11 cellular contexts compared by ENCODE assay signal in genomic region chrX:10010686-10011085, GRCh38. TPM values are rescaled to one million over a fixed set of nuclear protein-coding genes. Genes with fewer than 3 reads are reported as not detected.
DNase-seq lines count a peak whose midpoint lies in the region; ATAC-seq, FAIRE-seq and TF ChIP-seq lines count a peak whose summit lies in the region.
"Had no signal": no experiment of that assay in that cellular context is flagged by ENCODE, and none has a peak within 500 bp of the region (broad histone marks: within the 10 kb centered on the region; RNA-seq: fewer than 3 reads in every experiment).

No MANE protein-coding gene starts in this region.

- DNase-seq in Caco-2 (no peak), inferior parietal cortex (ENCODE audit: extremely low spot score) (no peak), NCI-H1105 treated with DMSO at 0.1 percent for 48 hours (lab: John Stamatoyannopoulos, UW) (no peak), urothelium cell line (ENCODE audit: low spot score) (no peak)
- no peak for DNase-seq in naive thymus-derived CD4-positive, alpha-beta T cell
- DNase-seq: NCI-H524 treated with DMSO at 0.1 percent for 48 hours; stimulated activated CD8-positive, alpha-beta memory T cell treated with anti-CD3 and anti-CD28 coated beads, Interleukin-4, amount 100 ng/mL, for 48 hours had no signal

- H3K4me1 ChIP-seq in Caco-2, result peaks cover 16% of the 10 kb centered on the region
- peaks cover 4 to 13% of the 10 kb centered on the region in 2 donors for H3K4me1 ChIP-seq in naive thymus-derived CD4-positive, alpha-beta T cell (ENCODE audit: control insufficient read depth in 2 of 2, insufficient read depth in 2 of 2, low read length in 2 of 2)

- H3K27me3 Mint-ChIP-seq in Caco-2 (ENCODE audit: insufficient read depth, unreplicated experiment) (no peaks in the 10 kb centered on the region), IgD-negative memory B cell (peaks cover 4% of the 10 kb centered on the region), brain (no peaks in the 10 kb centered on the region)
- peaks cover 0 to 4% (median 0%) of the 10 kb centered on the region in 5 donors for H3K27me3 Mint-ChIP-seq in naive thymus-derived CD4-positive, alpha-beta T cell

- H3K9me3 Mint-ChIP-seq in Caco-2 (ENCODE audit: unreplicated experiment), result no peaks in the 10 kb centered on the region
- no peaks in the 10 kb centered on the region for H3K9me3 Mint-ChIP-seq in IgD-negative memory B cell
- peaks cover 0 to 9% (median 0%) of the 10 kb centered on the region in 5 experiments for H3K9me3 Mint-ChIP-seq in brain
- H3K9me3 Mint-ChIP-seq in naive thymus-derived CD4-positive, alpha-beta T cell, result peaks cover 0 to 6% (median 0%) of the 10 kb centered on the region in 11 donors

- no peaks in the 10 kb centered on the region for H3K36me3 ChIP-seq in Caco-2 (ENCODE audit: control insufficient read depth, insufficient read depth, low read length)
- no peaks in the 10 kb centered on the region for H3K36me3 ChIP-seq in naive thymus-derived CD4-positive, alpha-beta T cell (ENCODE audit: control insufficient read depth in 2 of 3, insufficient read depth in 3 of 3, low read length in 3 of 3)
- H3K36me3 ChIP-seq: right atrium auricular region had no signal

- CTCF ChIA-PET in Caco-2 (lab: Charles Lee), result no interaction called here
- CTCF ChIA-PET in naive thymus-derived CD4-positive, alpha-beta T cell (lab: Charles Lee), result no interaction called here

- no peak for FAIRE-seq in urothelium cell line (lab: Jason Lieb, UNC)

- H3K4me3 ChIP-seq in Caco-2 (ENCODE audit: low read depth, low read length), result no peak overlapping the region
- no peak overlapping the region for H3K4me3 ChIP-seq in naive thymus-derived CD4-positive, alpha-beta T cell (ENCODE audit: low read length)
- H3K4me3 ChIP-seq: right atrium auricular region had no signal

- intact Hi-C loops in Caco-2 (cut with micrococcal nuclease; ENCODE audit: unreplicated experiment), result no loop called here
- intact Hi-C loops in naive thymus-derived CD4-positive, alpha-beta T cell (cut with micrococcal nuclease), result loop anchor here in 1 of 2 donors (1.0 to 10.0 kb wide), 4 partner anchors 14 to 1744 kb away; partner anchors contain the start of gene MSL3

- H3K27me3 ChIP-seq in Caco-2 (replicated peaks; ENCODE audit: control insufficient read depth, insufficient read depth, low read length), result no peaks in the 10 kb centered on the region
- H3K27me3 ChIP-seq in naive thymus-derived CD4-positive, alpha-beta T cell (ENCODE audit: control insufficient read depth in 2 of 2, insufficient read depth in 2 of 2, low read length in 2 of 2), result no peaks in the 10 kb centered on the region
- H3K27me3 ChIP-seq: right atrium auricular region had no signal

- H3K9me3 ChIP-seq in Caco-2, result no peaks in the 10 kb centered on the region
- no peaks in the 10 kb centered on the region for H3K9me3 ChIP-seq in naive thymus-derived CD4-positive, alpha-beta T cell (ENCODE audit: control insufficient read depth in 2 of 3, low read length in 3 of 3)
- H3K9me3 ChIP-seq: right atrium auricular region had no signal

- no TSS peak for BruUV-seq in Caco-2 (replicated peaks; lab: Mats Ljungman, UMichigan)

- peaks cover 24% of the 10 kb centered on the region for H3K4me1 Mint-ChIP-seq in Caco-2 (ENCODE audit: low read depth, unreplicated experiment)
- H3K4me1 Mint-ChIP-seq in IgD-negative memory B cell, result peaks cover 13 to 23% (median 16%) of the 10 kb centered on the region in 3 donors
- peaks cover 46% of the 10 kb centered on the region for H3K4me1 Mint-ChIP-seq in brain
- peaks cover 13 to 46% (median 26%) of the 10 kb centered on the region in 7 donors for H3K4me1 Mint-ChIP-seq in naive thymus-derived CD4-positive, alpha-beta T cell

- H3K27ac Mint-ChIP-seq in Caco-2 (ENCODE audit: unreplicated experiment) (peak overlapping the region; percentile 61), IgD-negative memory B cell (peak overlapping the region in 2 of 3 donors; percentile 3 to 70), brain (peak overlapping the region; percentile 42 to 93 (median 80))
- peak overlapping the region in 5 of 9 donors; percentile 7 to 85 (median 50) for H3K27ac Mint-ChIP-seq in naive thymus-derived CD4-positive, alpha-beta T cell

- H3K4me3 Mint-ChIP-seq in Caco-2 (ENCODE audit: unreplicated experiment) (no peak overlapping the region), IgD-negative memory B cell (peak overlapping the region in 3 of 4 donors; percentile 14 to 75 (median 63)), brain (peak overlapping the region; percentile 20 to 68 (median 67))
- peak overlapping the region in 2 of 10 donors; percentile 35 to 75 for H3K4me3 Mint-ChIP-seq in naive thymus-derived CD4-positive, alpha-beta T cell

- POLR2A ChIA-PET in Caco-2 (lab: Charles Lee), result no interaction called here
- POLR2A ChIA-PET in naive thymus-derived CD4-positive, alpha-beta T cell (lab: Charles Lee), result interaction anchor here (1.1 kb wide), 1 partner anchor 103 kb away, joined by 4 read pairs; no protein-coding TSS in a partner anchor

- ATAC-seq in naive thymus-derived CD4-positive, alpha-beta T cell, result no peak
- no peak for ATAC-seq in HG02870 (IDR thresholded peaks at IDR 0.05; ENCODE audit: unreplicated experiment)

- TF ChIP-seq CTCF in Caco-2 (IDR thresholded peaks at IDR 0.05; ENCODE audit: insufficient read depth in 1 of 2, low read depth in 1 of 2, low read length in 1 of 2, severe bottlenecking in 1 of 2, unreplicated experiment in 1 of 2) (no peak), brain (conservative IDR thresholded peaks at IDR 0.05) (no peak)

- H3K36me3 Mint-ChIP-seq in Caco-2 (ENCODE audit: insufficient read depth, unreplicated experiment) (no peaks in the 10 kb centered on the region), IgD-negative memory B cell (no peaks in the 10 kb centered on the region), brain (no peaks in the 10 kb centered on the region)
- peaks cover 0 to 5% (median 0%) of the 10 kb centered on the region in 5 donors for H3K36me3 Mint-ChIP-seq in naive thymus-derived CD4-positive, alpha-beta T cell

- no peak overlapping the region for H3K27ac ChIP-seq in naive thymus-derived CD4-positive, alpha-beta T cell (ENCODE audit: low read depth, low read length)
- H3K27ac ChIP-seq: right atrium auricular region had no signal

RNA-seq across cellular contexts. Expression of gene CLDN34, which starts 43.5 kb away (rescaled TPM):
- not detected in 2 replicates for total RNA-seq in Caco-2 (2022)
- polyA plus RNA-seq in IgD-negative memory B cell, result not detected
- polyA plus RNA-seq in brain (ENCODE audit: insufficient read depth, low read depth, low replicate concordance), result not detected
- total RNA-seq in naive thymus-derived CD4-positive, alpha-beta T cell, result not detected
- polyA plus RNA-seq in naive thymus-derived CD4-positive, alpha-beta T cell, result not detected
- total RNA-seq: right atrium auricular region had no signal
